16 cellular contexts compared by ENCODE assay signal in the genomic region with DNA sequence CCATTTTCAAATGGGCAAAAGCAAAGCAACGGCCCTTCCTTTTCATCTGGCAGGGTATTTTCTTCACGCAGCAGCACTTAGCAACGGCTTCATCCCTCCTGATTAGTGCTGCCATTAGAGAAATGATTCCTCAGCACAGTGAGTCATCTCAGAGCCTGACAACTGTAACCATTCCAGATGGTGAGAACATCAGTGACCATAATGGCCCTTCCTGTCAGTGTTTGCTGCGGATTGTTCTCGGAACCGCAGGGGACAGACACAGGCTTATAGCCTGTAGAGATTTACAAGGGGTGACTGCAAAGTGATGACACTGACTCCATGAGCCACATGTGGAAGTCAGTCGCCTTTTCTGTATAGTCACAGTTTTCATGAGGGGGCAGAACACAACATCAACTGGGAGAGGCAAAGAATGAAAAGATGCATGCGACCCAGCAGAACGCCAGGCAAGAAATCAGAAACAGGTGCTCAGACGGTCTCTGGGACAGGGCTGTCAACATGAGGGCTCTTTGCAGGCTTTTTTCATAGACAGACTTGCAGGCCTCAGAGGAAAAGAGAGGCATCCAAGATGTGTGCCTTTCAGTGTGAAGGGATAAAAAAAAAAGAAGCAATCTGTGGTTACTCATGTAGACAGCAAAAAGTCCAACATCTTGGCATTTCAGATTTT.
A peak's percentile ranks its signal among the peaks of the same experiment; 100 is the strongest.
DNase-seq lines count a peak whose midpoint lies in the region; ATAC-seq, FAIRE-seq and TF ChIP-seq lines count a peak whose summit lies in the region.
"Had no signal": no experiment of that assay in that cellular context is flagged by ENCODE, and none has a peak within 500 bp of the region (broad histone marks: within the 10 kb centered on the region; RNA-seq: fewer than 3 reads in every experiment).

No MANE protein-coding gene starts in this region.

- H3K27me3 ChIP-seq in A673 (replicated peaks; ENCODE audit: insufficient read depth, low read depth, low read length, poor library complexity) (no peaks in the 10 kb centered on the region), MG63 (no peaks in the 10 kb centered on the region), bronchial epithelial cell (ENCODE audit: control insufficient read depth, insufficient read depth, low read length) (no peaks in the 10 kb centered on the region), Peyer's patch (no peaks in the 10 kb centered on the region)
- H3K27me3 ChIP-seq: ascending aorta had no signal

- POLR2A ChIA-PET in A673 (lab: Charles Lee; ENCODE audit: low non-redundant PET), result no interaction called here

- H3K27ac ChIP-seq in A673 (ENCODE audit: low read depth, low read length, poor library complexity, severe bottlenecking) (no peak overlapping the region), Peyer's patch (no peak overlapping the region)
- H3K27ac ChIP-seq: ascending aorta had no signal

- H3K36me3 ChIP-seq in A673 (ENCODE audit: insufficient read depth, low read length, poor library complexity, severe bottlenecking), result no peaks in the 10 kb centered on the region
- H3K36me3 ChIP-seq in MG63, result no peaks in the 10 kb centered on the region
- no peaks in the 10 kb centered on the region for H3K36me3 ChIP-seq in bronchial epithelial cell (ENCODE audit: control insufficient read depth, insufficient read depth, low read length)
- no peaks in the 10 kb centered on the region for H3K36me3 ChIP-seq in Peyer's patch
- H3K36me3 ChIP-seq: ascending aorta had no signal

- CTCF ChIA-PET in A673 (lab: Charles Lee), result no interaction called here

- FAIRE-seq in bronchial epithelial cell (lab: Jason Lieb, UNC), result no peak
- FAIRE-seq: GM12878, small intestine had no signal

- no peaks in the 10 kb centered on the region for H3K4me1 ChIP-seq in A673 (ENCODE audit: insufficient read depth, low read length, poor library complexity, severe bottlenecking)
- H3K4me1 ChIP-seq in Peyer's patch, result no peaks in the 10 kb centered on the region
- H3K4me1 ChIP-seq: ascending aorta had no signal

- no peaks in the 10 kb centered on the region for H3K9me3 ChIP-seq in A673 (ENCODE audit: low read depth, low read length, poor library complexity, severe bottlenecking)
- no peaks in the 10 kb centered on the region for H3K9me3 ChIP-seq in MG63
- H3K9me3 ChIP-seq in Peyer's patch, result no peaks in the 10 kb centered on the region
- H3K9me3 ChIP-seq: ascending aorta had no signal

- DNase-seq in A673 (ENCODE audit: low spot score) (peak; percentile 80), MG63 (peak; percentile 5), bronchial epithelial cell (ENCODE audit: low read depth) (peak; percentile 23), lung microvascular endothelial cell (ENCODE audit: low read depth in 2 of 2) (peak; percentile 26 to 59), Peyer's patch (no peak), SKM-1 treated with dmso at 0.1 percent for 144 hours (lab: John Stamatoyannopoulos, UW; ENCODE audit: unreplicated experiment) (no peak)
- DNase-seq in activated CD4-positive, CD25-positive, alpha-beta regulatory T cell (lab: John Stamatoyannopoulos, UW), result no peak
- DNase-seq: activated CD4-positive, alpha-beta T cell treated with anti-CD3 and anti-CD28 coated beads, Interleukin-2, amount 10 ng/mL, durations not matched to agents 24 days and 14 days; AML-193; GOT3; NK-92 treated with Interleukin-12 subunit alpha and Interleukin-12 subunit beta, amount 100 ng/mL, for 24 hours; small intestine had no signal

- TF ChIP-seq CTCF in A673 (conservative IDR thresholded peaks at IDR 0.05; ENCODE audit: low read depth, low read length) (no peak), bronchial epithelial cell (IDR thresholded peaks at IDR 0.05; ENCODE audit: insufficient read depth, low read length, severe bottlenecking) (no peak), Peyer's patch (IDR thresholded peaks at IDR 0.05) (no peak)

- no peak for ATAC-seq in GM21528 (IDR thresholded peaks at IDR 0.05; ENCODE audit: low FRiP score, unreplicated experiment)
- ATAC-seq: GM12878; stimulated activated memory B cell treated with anti-CD40 and anti-IgM and Interleukin-4, amounts not matched to agents 10 μg/mL and 1 μg/mL and 100 μg/mL, for 72 hours had no signal

- intact Hi-C loops in A673 (cut with micrococcal nuclease; ENCODE audit: unreplicated experiment), result no loop called here

- BruUV-seq in A673 (replicated peaks; lab: Mats Ljungman, UMichigan), result no TSS peak

- no peak overlapping the region for H3K4me3 ChIP-seq in A673 (ENCODE audit: low read depth, low read length, poor library complexity, severe bottlenecking)
- no peak overlapping the region for H3K4me3 ChIP-seq in MG63
- no peak overlapping the region for H3K4me3 ChIP-seq in bronchial epithelial cell (ENCODE audit: low read depth, low read length)
- no peak overlapping the region for H3K4me3 ChIP-seq in Peyer's patch
- H3K4me3 ChIP-seq: ascending aorta, GM12878 had no signal

- no peak for TF ChIP-seq POLR2A in Peyer's patch (IDR thresholded peaks at IDR 0.05)

Comparison
In these comparisons a context has a peak if more than half of its experiments do, and no peak if none do; other contexts are left out.
1. DNase-seq: peak in A673 (single experiment), MG63 (single experiment), bronchial epithelial cell (single experiment) and lung microvascular endothelial cell (2 of 2); none in Peyer's patch (0 of 3), SKM-1 treated with dmso at 0.1 percent for 144 hours (single experiment) and activated CD4-positive, CD25-positive, alpha-beta regulatory T cell (0 of 4).